Comparison of ENCODE assay signal across 8 cellular contexts in the genomic region with DNA sequence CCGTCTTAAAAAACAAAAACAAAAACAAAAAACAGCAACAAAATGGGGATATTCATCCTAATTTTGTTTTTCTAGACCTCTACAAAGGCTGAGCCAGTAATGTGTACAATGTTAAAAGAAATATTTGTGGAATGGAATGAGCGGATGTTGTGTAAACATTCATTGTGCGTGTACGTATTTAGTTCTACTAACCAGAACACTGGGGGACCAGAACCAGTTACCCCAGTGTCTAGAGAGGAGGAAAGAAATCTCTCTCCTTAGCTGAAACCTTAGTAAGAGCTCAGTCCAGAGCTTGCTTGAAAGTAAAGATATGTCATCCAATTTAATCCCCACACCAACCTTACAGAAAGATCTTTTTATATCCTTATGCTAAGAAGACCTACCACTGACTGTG.
A peak's percentile ranks its signal among the peaks of the same experiment; 100 is the strongest.
DNase-seq lines count a peak whose midpoint lies in the region; ATAC-seq and TF ChIP-seq lines count a peak whose summit lies in the region.

No MANE protein-coding gene starts in this region.

- peaks cover 3% of the 10 kb centered on the region for H3K36me3 Mint-ChIP-seq in activated CD4-positive, alpha-beta T cell treated with anti-CD3 and anti-CD28 coated beads, Interleukin-2, amount 10 ng/mL, durations not matched to agents 24 days and 14 days (ENCODE audit: low read depth)

- peak overlapping the region; percentile 37 for H3K4me3 Mint-ChIP-seq in activated CD4-positive, alpha-beta T cell treated with anti-CD3 and anti-CD28 coated beads, Interleukin-2, amount 10 ng/mL, durations not matched to agents 24 days and 14 days

- H3K27me3 Mint-ChIP-seq in activated CD4-positive, alpha-beta T cell treated with anti-CD3 and anti-CD28 coated beads, Interleukin-2, amount 10 ng/mL, durations not matched to agents 24 days and 14 days, result peaks cover 2% of the 10 kb centered on the region

- H3K27me3 ChIP-seq in right lobe of liver (no peaks in the 10 kb centered on the region), H7 (ENCODE audit: control insufficient read depth, insufficient read depth, low read length) (no peaks in the 10 kb centered on the region)

- TF ChIP-seq CTCF in right lobe of liver (IDR thresholded peaks at IDR 0.05), result no peak

- H3K36me3 ChIP-seq in right lobe of liver, result no peaks in the 10 kb centered on the region
- no peaks in the 10 kb centered on the region for H3K36me3 ChIP-seq in H7 (replicated peaks; ENCODE audit: control insufficient read depth, insufficient read depth, low read length)

- no peak for TF ChIP-seq POLR2A in right lobe of liver (IDR thresholded peaks at IDR 0.05)

- H3K4me3 ChIP-seq in right lobe of liver, result no peak overlapping the region
- no peak overlapping the region for H3K4me3 ChIP-seq in H7 (ENCODE audit: insufficient read depth, low read depth, low read length)

- H3K27ac Mint-ChIP-seq in activated CD4-positive, alpha-beta T cell treated with anti-CD3 and anti-CD28 coated beads, Interleukin-2, amount 10 ng/mL, durations not matched to agents 24 days and 14 days, result peak overlapping the region; percentile 91

- H3K9me3 ChIP-seq in right lobe of liver, result no peaks in the 10 kb centered on the region

- H3K27ac ChIP-seq in angular gyrus (ENCODE audit: low read depth, low read length) (peak overlapping the region; percentile 82), right lobe of liver (peak overlapping the region; percentile 29 to 69 (median 65)), temporal lobe (ENCODE audit: low read depth, low read length) (peak overlapping the region; percentile 90)

- H3K4me1 Mint-ChIP-seq in activated CD4-positive, alpha-beta T cell treated with anti-CD3 and anti-CD28 coated beads, Interleukin-2, amount 10 ng/mL, durations not matched to agents 24 days and 14 days, result peaks cover 16% of the 10 kb centered on the region

- peak in 1 of 4 donors; percentile 18 for ATAC-seq in right lobe of liver

- H3K4me1 ChIP-seq in right lobe of liver, result peaks cover 0 to 33% (median 8%) of the 10 kb centered on the region in 4 donors

- WGBS in right lobe of liver (ENCODE audit: insufficient coverage, low coverage, low lambda C conversion rate, missing lambda C conversion rate), result 26% methylated on average over 4 of the region's 4 CpGs

- intact Hi-C loops in activated CD4-positive, alpha-beta T cell treated with anti-CD3 and anti-CD28 coated beads, Interleukin-2, amount 10 ng/mL, durations not matched to agents 24 days and 14 days (cut with micrococcal nuclease), result loop anchor here (10.0 kb wide), 1 partner anchor 103 kb away; the partner anchor contains the start of gene CPEB4
- intact Hi-C loops in right lobe of liver (cut with DNase I), result no loop called here

- peaks cover 5% of the 10 kb centered on the region for H3K9me3 Mint-ChIP-seq in activated CD4-positive, alpha-beta T cell treated with anti-CD3 and anti-CD28 coated beads, Interleukin-2, amount 10 ng/mL, durations not matched to agents 24 days and 14 days

- DNase-seq in activated CD4-positive, alpha-beta T cell treated with anti-CD3 and anti-CD28 coated beads, Interleukin-2, amount 10 ng/mL, durations not matched to agents 24 days and 14 days, result no peak
- no peak for DNase-seq in activated CD4-positive, alpha-beta T cell treated with anti-CD3 and anti-CD28 coated beads for 4 hours
- DNase-seq in right lobe of liver (no peak), H7 (no peak), NCI-H526 treated with DMSO at 0.1 percent for 48 hours (lab: John Stamatoyannopoulos, UW) (no peak), NAMALWA (ENCODE audit: low spot score) (no peak)
